Comparison of ENCODE assay signal across 31 cellular contexts in genomic region chr3:183911087-183911486, GRCh38.
"Had no signal": no experiment of that assay in that cellular context is flagged by ENCODE, and none has a peak within 500 bp of the region (broad histone marks: within the 10 kb centered on the region; RNA-seq: fewer than 3 reads in every experiment).

No MANE protein-coding gene starts in this region.

- H3K4me1 ChIP-seq: ascending aorta, breast epithelium, colonic mucosa, gastroesophageal sphincter, heart right ventricle had no signal

- H3K4me3 ChIP-seq: ascending aorta, breast epithelium, cardiac muscle cell, colonic mucosa, esophagus squamous epithelium, gastroesophageal sphincter, heart right ventricle had no signal

- H3K9me3 ChIP-seq: ascending aorta, breast epithelium, colonic mucosa, esophagus squamous epithelium, gastroesophageal sphincter, heart right ventricle had no signal

- H3K27ac ChIP-seq: ascending aorta, breast epithelium, cardiac muscle cell, colonic mucosa, epithelial cell of prostate, esophagus squamous epithelium, gastroesophageal sphincter, heart right ventricle, WERI-Rb-1 had no signal

- H3K27me3 Mint-ChIP-seq: activated B cell treated with CpG ODN at 0.5 μM for 24 hours; activated naive CD8-positive, alpha-beta T cell treated with anti-CD3 and anti-CD28 coated beads, Interleukin-2, amount 10 ng/mL, durations not matched to agents 7 days and 5 days; activated T-cell treated with anti-CD3 and anti-CD28 coated beads, Interleukin-2, amount 50 U/mL, for 24 hours; brain had no signal

- H3K27me3 ChIP-seq: ascending aorta, breast epithelium, cardiac muscle cell, colonic mucosa, esophagus squamous epithelium, gastroesophageal sphincter, heart right ventricle had no signal

- H3K9me3 Mint-ChIP-seq: activated B cell treated with CpG ODN at 0.5 μM for 24 hours; activated naive CD4-positive, alpha-beta T cell treated with anti-CD3 and anti-CD28 coated beads, Interleukin-2, amount 10 ng/mL, durations not matched to agents 7 days and 5 days; activated naive CD4-positive, alpha-beta T cell treated with anti-CD3 and anti-CD28 coated beads, Interleukin-2, amount 50 U/mL, for 72 hours; activated naive CD8-positive, alpha-beta T cell treated with anti-CD3 and anti-CD28 coated beads, Interleukin-2, amount 10 ng/mL, durations not matched to agents 7 days and 5 days; activated T-cell treated with anti-CD3 and anti-CD28 coated beads, Interleukin-2, amount 50 U/mL, for 24 hours; activated T-cell treated with anti-CD3 and anti-CD28 coated beads, Interleukin-2, amount 50 U/mL, for 72 hours; brain; T-helper 2 cell treated with Interferon-gamma antibody and Interleukin-4, amounts not matched to agents 5 μg/mL and 100 μg/mL, for 36 hours had no signal

- H3K36me3 Mint-ChIP-seq: activated naive CD4-positive, alpha-beta T cell treated with anti-CD3 and anti-CD28 coated beads, Interleukin-2, amount 10 ng/mL, durations not matched to agents 7 days and 5 days; activated naive CD4-positive, alpha-beta T cell treated with anti-CD3 and anti-CD28 coated beads, Interleukin-2, amount 50 U/mL, for 72 hours; activated naive CD8-positive, alpha-beta T cell treated with anti-CD3 and anti-CD28 coated beads, Interleukin-2, amount 10 ng/mL, durations not matched to agents 7 days and 5 days; brain had no signal

- H3K4me3 Mint-ChIP-seq: activated B cell treated with CpG ODN at 0.5 μM for 24 hours; activated naive CD4-positive, alpha-beta T cell treated with anti-CD3 and anti-CD28 coated beads, Interleukin-2, amount 10 ng/mL, durations not matched to agents 7 days and 5 days; activated naive CD8-positive, alpha-beta T cell treated with anti-CD3 and anti-CD28 coated beads, Interleukin-2, amount 10 ng/mL, durations not matched to agents 7 days and 5 days; activated T-cell treated with anti-CD3 and anti-CD28 coated beads, Interleukin-2, amount 50 U/mL, for 24 hours; activated T-cell treated with anti-CD3 and anti-CD28 coated beads, Interleukin-2, amount 50 U/mL, for 72 hours; brain; T-helper 17 cell; T-helper 2 cell treated with Interferon-gamma antibody and Interleukin-4, amounts not matched to agents 5 μg/mL and 100 μg/mL, for 36 hours had no signal

- DNase-seq: activated B cell treated with CpG ODN at 0.5 μM for 24 hours; activated CD4-positive, alpha-beta T cell treated with anti-CD3 and anti-CD28 coated beads for 48 hours; activated CD4-positive, alpha-beta T cell treated with anti-CD3 and anti-CD28 coated beads, Interleukin-2, amount 50 U/mL, for 1 hour; activated CD4-positive, alpha-beta T cell treated with anti-CD3 and anti-CD28 coated beads, Interleukin-2, amount 50 U/mL, for 48 hours; activated CD8-positive, alpha-beta memory T cell treated with anti-CD3 and anti-CD28 coated beads, Interleukin-2, amount 50 U/mL, for 48 hours; activated gamma-delta T cell; activated naive CD4-positive, alpha-beta T cell; activated naive CD4-positive, alpha-beta T cell treated with anti-CD3 and anti-CD28 coated beads, Interleukin-2, amount 10 ng/mL, durations not matched to agents 7 days and 5 days; activated naive CD8-positive, alpha-beta T cell treated with anti-CD3 and anti-CD28 coated beads, Interleukin-2, amount 10 ng/mL, durations not matched to agents 7 days and 5 days; activated T-cell treated with anti-CD3 and anti-CD28 coated beads for 4 hours; activated T-cell treated with anti-CD3 and anti-CD28 coated beads, Interleukin-2, amount 50 U/mL, for 24 hours; activated T-cell treated with anti-CD3 and anti-CD28 coated beads, Interleukin-2, amount 50 U/mL, for 72 hours; central memory CD4-positive, alpha-beta T cell; cerebellar nuclear complex; colonic mucosa; effector CD8-positive, alpha-beta T cell; esophagus squamous epithelium; foreskin melanocyte; heart right ventricle; T-helper 17 cell; T1000; WERI-Rb-1 had no signal

- H3K36me3 ChIP-seq: ascending aorta, breast epithelium, cardiac muscle cell, colonic mucosa, esophagus squamous epithelium, gastroesophageal sphincter, heart right ventricle, WERI-Rb-1 had no signal

- H3K27ac Mint-ChIP-seq: activated B cell treated with CpG ODN at 0.5 μM for 24 hours; activated naive CD4-positive, alpha-beta T cell treated with anti-CD3 and anti-CD28 coated beads, Interleukin-2, amount 10 ng/mL, durations not matched to agents 7 days and 5 days; activated naive CD8-positive, alpha-beta T cell treated with anti-CD3 and anti-CD28 coated beads, Interleukin-2, amount 10 ng/mL, durations not matched to agents 7 days and 5 days; activated T-cell treated with anti-CD3 and anti-CD28 coated beads, Interleukin-2, amount 50 U/mL, for 24 hours; activated T-cell treated with anti-CD3 and anti-CD28 coated beads, Interleukin-2, amount 50 U/mL, for 72 hours; brain; T-helper 2 cell treated with Interferon-gamma antibody and Interleukin-4, amounts not matched to agents 5 μg/mL and 100 μg/mL, for 36 hours had no signal

- H3K4me1 Mint-ChIP-seq: activated B cell treated with CpG ODN at 0.5 μM for 24 hours; activated naive CD4-positive, alpha-beta T cell treated with anti-CD3 and anti-CD28 coated beads, Interleukin-2, amount 10 ng/mL, durations not matched to agents 7 days and 5 days; activated naive CD8-positive, alpha-beta T cell treated with anti-CD3 and anti-CD28 coated beads, Interleukin-2, amount 10 ng/mL, durations not matched to agents 7 days and 5 days; brain had no signal

- ATAC-seq: activated CD4-positive, CD25-positive, alpha-beta regulatory T cell treated with anti-CD3 and anti-CD28 coated beads, Interleukin-2, amount 50 U/mL, for 24 hours; activated naive CD4-positive, alpha-beta T cell treated with anti-CD3 and anti-CD28 coated beads, Interleukin-2, amount 50 U/mL, for 72 hours; activated T-cell treated with anti-CD3 and anti-CD28 coated beads, Interleukin-2, amount 50 U/mL, for 72 hours; gastroesophageal sphincter; heart right ventricle; T-helper 17 cell had no signal
